8 cellular contexts compared by ENCODE assay signal in genomic region chr15:41775651-41776050, GRCh38. TPM values are rescaled to one million over a fixed set of nuclear protein-coding genes. Genes with fewer than 3 reads are reported as not detected.
DNase-seq lines count a peak whose midpoint lies in the region; ATAC-seq and TF ChIP-seq lines count a peak whose summit lies in the region.

No MANE protein-coding gene starts in this region.

- H3K27ac Mint-ChIP-seq in T-helper 17 cell, result peak overlapping the region; percentile 91

- DNase-seq in HAP-1 (ENCODE audit: low spot score in 2 of 2), result no peak
- DNase-seq in T-helper 17 cell, result no peak
- DNase-seq in fibroblast of mammary gland (ENCODE audit: low read depth), result no peak
- no peak for DNase-seq in H7
- no peak for DNase-seq in left colon
- DNase-seq in GOT3 (lab: John Stamatoyannopoulos, UW), result no peak
- DNase-seq in NCI-H526 (lab: John Stamatoyannopoulos, UW), result no peak

- peak overlapping the region; percentile 84 for H3K9ac ChIP-seq in skeletal muscle satellite cell (ENCODE audit: low read depth, low read length)

- peak overlapping the region; percentile 90 for H3K4me2 ChIP-seq in skeletal muscle satellite cell (ENCODE audit: low read length)

- H3K4me3 Mint-ChIP-seq in T-helper 17 cell, result peak overlapping the region; percentile 97

- H3K36me3 Mint-ChIP-seq in T-helper 17 cell (ENCODE audit: low read depth), result peaks cover 3% of the 10 kb centered on the region

- no peak for TF ChIP-seq CTCF in fibroblast of mammary gland (conservative IDR thresholded peaks at IDR 0.05; ENCODE audit: control insufficient read depth, insufficient read depth, low read depth, low read length)

- intact Hi-C loops in left colon (cut with DNase I, micrococcal nuclease), result no loop called here

- H3K27me3 ChIP-seq in HAP-1 (ENCODE audit: low read depth), result no peaks in the 10 kb centered on the region
- no peaks in the 10 kb centered on the region for H3K27me3 ChIP-seq in skeletal muscle satellite cell (ENCODE audit: control insufficient read depth, insufficient read depth, low read length)
- no peaks in the 10 kb centered on the region for H3K27me3 ChIP-seq in H7 (ENCODE audit: control insufficient read depth, insufficient read depth, low read length)

- H3K9me3 ChIP-seq in HAP-1, result no peaks in the 10 kb centered on the region
- H3K9me3 ChIP-seq in T-helper 17 cell (ENCODE audit: control insufficient read depth, low read length, poor library complexity, severe bottlenecking), result no peaks in the 10 kb centered on the region
- H3K9me3 ChIP-seq in skeletal muscle satellite cell (replicated peaks; ENCODE audit: low read length), result no peaks in the 10 kb centered on the region

- ATAC-seq in T-helper 17 cell (no peak), left colon (no peak)

- H3K27me3 Mint-ChIP-seq in T-helper 17 cell, result no peaks in the 10 kb centered on the region

- H3K4me1 Mint-ChIP-seq in T-helper 17 cell, result peaks cover 60% of the 10 kb centered on the region

- in situ Hi-C loops in HAP-1 (cut with MboI; ENCODE audit: low sequenced_read_pairs), result no loop called here

- H3K4me1 ChIP-seq in HAP-1, result peaks cover 41% of the 10 kb centered on the region
- H3K4me1 ChIP-seq in skeletal muscle satellite cell (ENCODE audit: control insufficient read depth, insufficient read depth, low read length), result peaks cover 68% of the 10 kb centered on the region

- no peaks in the 10 kb centered on the region for H3K36me3 ChIP-seq in HAP-1 (replicated peaks)
- no peaks in the 10 kb centered on the region for H3K36me3 ChIP-seq in skeletal muscle satellite cell (ENCODE audit: insufficient read depth, low read length)
- H3K36me3 ChIP-seq in H7 (replicated peaks; ENCODE audit: control insufficient read depth, insufficient read depth, low read length), result no peaks in the 10 kb centered on the region

- H3K4me3 ChIP-seq in HAP-1 (peak overlapping the region; percentile 60), fibroblast of mammary gland (ENCODE audit: control insufficient read depth, low read depth, low read length) (peak overlapping the region; percentile 85), skeletal muscle satellite cell (ENCODE audit: low read length) (peak overlapping the region; percentile 82), H7 (ENCODE audit: insufficient read depth, low read depth, low read length) (no peak overlapping the region)

RNA-seq across cellular contexts. Expression of gene MAPKBP1, which starts 1.4 kb away (rescaled TPM):
- total RNA-seq in T-helper 17 cell (10 to 100 TPM; 30.2 to 34.6 TPM), left colon (10 to 100 TPM; 12.2 to 15.2 TPM)
- total RNA-seq in skeletal muscle satellite cell (2012; rRNA removed), result 12.9 and 13.8 TPM in 2 replicates
- total RNA-seq in H7 (2014; rRNA removed; shearing (Covaris generic)), result 5.9 and 8.2 TPM in 2 replicates

RNA-seq across cellular contexts. Expression of gene JMJD7, which starts 52.2 kb away (rescaled TPM):
- total RNA-seq in T-helper 17 cell, result 10 to 100 TPM; 26.7 to 35.6 TPM
- total RNA-seq in skeletal muscle satellite cell (2012; rRNA removed), result 1.8 and 10.0 TPM in 2 replicates
- 10.7 and 12.3 TPM in 2 replicates for total RNA-seq in H7 (2014; rRNA removed; shearing (Covaris generic))
- 10 to 100 TPM in 1 of 2 donors, 1 to 10 TPM in 1; 8.4 to 10.9 TPM for total RNA-seq in left colon
